6 cellular contexts compared by ENCODE assay signal in the genomic region with DNA sequence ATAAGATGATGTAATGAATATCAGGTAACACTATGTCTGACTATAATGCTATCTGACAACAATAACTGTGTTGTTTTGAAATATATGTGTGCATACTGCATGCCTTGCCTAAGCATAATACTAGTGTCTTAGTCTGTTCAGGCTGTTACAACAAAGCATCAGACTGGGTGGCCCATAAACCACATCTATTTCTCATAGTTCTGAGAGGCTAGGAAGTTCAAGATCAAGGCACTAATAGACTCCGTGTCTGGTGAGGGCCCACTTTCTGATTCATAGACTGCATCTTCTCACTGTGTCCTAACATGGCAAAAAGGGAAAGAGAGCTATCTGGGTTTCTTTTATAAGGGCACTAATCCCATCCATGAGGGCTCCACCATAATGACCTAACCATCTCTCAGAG.
"Had no signal": no experiment of that assay in that cellular context is flagged by ENCODE, and none has a peak within 500 bp of the region (broad histone marks: within the 10 kb centered on the region; RNA-seq: fewer than 3 reads in every experiment).

No MANE protein-coding gene starts in this region.

- H3K27ac ChIP-seq: HL-60 had no signal

- ATAC-seq: K562 had no signal

- H3K4me3 ChIP-seq: K562 had no signal

- FAIRE-seq: HTR-8/SVneo, K562 had no signal

- DNase-seq: IMR-90, KBM-7, KG1 had no signal
